Comparison of ENCODE assay signal across 14 cellular contexts in the genomic region with DNA sequence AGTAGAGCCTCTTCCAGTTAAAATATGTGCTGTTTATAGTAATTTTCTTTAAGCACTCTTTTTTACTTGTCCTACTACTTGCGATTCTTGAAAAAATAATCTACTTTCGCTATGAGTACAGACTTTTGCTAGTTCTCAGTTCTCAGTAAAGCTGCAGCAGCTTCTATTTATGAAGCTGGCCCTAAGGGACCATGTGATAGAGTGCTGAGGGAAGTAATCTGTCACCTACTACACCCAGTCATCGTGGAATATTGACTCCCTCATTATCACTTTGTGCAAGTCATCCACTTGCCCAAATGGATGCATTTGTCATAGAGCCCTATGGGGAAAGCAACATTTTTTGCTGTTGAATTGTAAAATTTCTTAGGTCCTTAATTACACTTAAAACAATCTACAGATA.
"Had no signal": no experiment of that assay in that cellular context is flagged by ENCODE, and none has a peak within 500 bp of the region (broad histone marks: within the 10 kb centered on the region; RNA-seq: fewer than 3 reads in every experiment).

No MANE protein-coding gene starts in this region.

- DNase-seq: activated CD4-positive, alpha-beta memory T cell treated with anti-CD3 and anti-CD28 coated beads, Interleukin-2, amount 10 ng/mL, durations not matched to agents 7 days and 5 days; activated gamma-delta T cell treated with Interleukin-2 at 50 U/mL for 16 hours; activated naive CD8-positive, alpha-beta T cell treated with anti-CD3 and anti-CD28 coated beads, Interleukin-2, amount 10 ng/mL, durations not matched to agents 7 days and 5 days; activated T-cell treated with anti-CD3 and anti-CD28 coated beads, Interleukin-2, amount 50 U/mL, for 48 hours; aorta; dorsolateral prefrontal cortex; stimulated activated CD4-positive, alpha-beta T cell treated with anti-CD3 and anti-CD28 coated beads, Interleukin-15, amount 100 ng/mL, for 24 hours; stimulated activated CD4-positive, alpha-beta T cell treated with anti-CD3 and anti-CD28 coated beads, Interleukin-4, amount 100 ng/mL, for 24 hours; stimulated activated naive CD8-positive, alpha-beta T cell treated with anti-CD3 and anti-CD28 coated beads, Interleukin-15, amount 100 ng/mL, for 72 hours; testis had no signal

- H3K4me1 Mint-ChIP-seq: activated CD4-positive, alpha-beta memory T cell treated with anti-CD3 and anti-CD28 coated beads, Interleukin-2, amount 10 ng/mL, durations not matched to agents 7 days and 5 days; activated naive CD8-positive, alpha-beta T cell treated with anti-CD3 and anti-CD28 coated beads, Interleukin-2, amount 10 ng/mL, durations not matched to agents 7 days and 5 days; memory B cell; nephron; stimulated activated naive CD8-positive, alpha-beta T cell treated with anti-CD3 and anti-CD28 coated beads, Interleukin-15, amount 100 ng/mL, for 72 hours had no signal

- H3K27me3 ChIP-seq: breast epithelium, dorsolateral prefrontal cortex, testis had no signal

- H3K4me1 ChIP-seq: breast epithelium, testis had no signal

- H3K4me3 Mint-ChIP-seq: activated CD4-positive, alpha-beta memory T cell treated with anti-CD3 and anti-CD28 coated beads, Interleukin-2, amount 10 ng/mL, durations not matched to agents 7 days and 5 days; activated naive CD8-positive, alpha-beta T cell treated with anti-CD3 and anti-CD28 coated beads, Interleukin-2, amount 10 ng/mL, durations not matched to agents 7 days and 5 days; memory B cell; nephron; stimulated activated naive CD8-positive, alpha-beta T cell treated with anti-CD3 and anti-CD28 coated beads, Interleukin-15, amount 100 ng/mL, for 72 hours had no signal

- H3K27ac Mint-ChIP-seq: activated CD4-positive, alpha-beta memory T cell treated with anti-CD3 and anti-CD28 coated beads, Interleukin-2, amount 10 ng/mL, durations not matched to agents 7 days and 5 days; activated naive CD8-positive, alpha-beta T cell treated with anti-CD3 and anti-CD28 coated beads, Interleukin-2, amount 10 ng/mL, durations not matched to agents 7 days and 5 days; memory B cell; nephron; stimulated activated naive CD8-positive, alpha-beta T cell treated with anti-CD3 and anti-CD28 coated beads, Interleukin-15, amount 100 ng/mL, for 72 hours had no signal

- H3K27ac ChIP-seq: breast epithelium, dorsolateral prefrontal cortex, testis, VCaP had no signal

- H3K36me3 Mint-ChIP-seq: activated naive CD8-positive, alpha-beta T cell treated with anti-CD3 and anti-CD28 coated beads, Interleukin-2, amount 10 ng/mL, durations not matched to agents 7 days and 5 days; memory B cell had no signal

- ATAC-seq: stimulated activated naive CD8-positive, alpha-beta T cell treated with anti-CD3 and anti-CD28 coated beads, Interleukin-15, amount 100 ng/mL, for 72 hours had no signal

- H3K27me3 Mint-ChIP-seq: activated CD4-positive, alpha-beta memory T cell treated with anti-CD3 and anti-CD28 coated beads, Interleukin-2, amount 10 ng/mL, durations not matched to agents 7 days and 5 days; activated naive CD8-positive, alpha-beta T cell treated with anti-CD3 and anti-CD28 coated beads, Interleukin-2, amount 10 ng/mL, durations not matched to agents 7 days and 5 days; memory B cell; stimulated activated naive CD8-positive, alpha-beta T cell treated with anti-CD3 and anti-CD28 coated beads, Interleukin-15, amount 100 ng/mL, for 72 hours had no signal

- H3K9me3 Mint-ChIP-seq: nephron had no signal

- H3K4me3 ChIP-seq: breast epithelium, dorsolateral prefrontal cortex, testis had no signal

- H3K36me3 ChIP-seq: breast epithelium had no signal

- H3K9me3 ChIP-seq: breast epithelium, testis had no signal
